In genomic region chr1:21290546-21290944, GRCh38 we compare ENCODE assay signal across 8 cellular contexts. TPM values are rescaled to one million over a fixed set of nuclear protein-coding genes. Genes with fewer than 3 reads are reported as not detected.
DNase-seq lines count a peak whose midpoint lies in the region; ATAC-seq and TF ChIP-seq lines count a peak whose summit lies in the region.

No MANE protein-coding gene starts in this region.

- TF ChIP-seq CTCF in GM13977 (IDR thresholded peaks at IDR 0.05; ENCODE audit: extremely low read depth, insufficient read depth, missing control alignments) (no peak), ovary (IDR thresholded peaks at IDR 0.05) (no peak)

- no peak for TF ChIP-seq POLR2A in ovary (IDR thresholded peaks at IDR 0.05)

- peaks cover 13% of the 10 kb centered on the region for H3K4me1 ChIP-seq in ovary (ENCODE audit: insufficient read depth)

- H3K9me3 Mint-ChIP-seq in effector memory CD8-positive, alpha-beta T cell, result no peaks in the 10 kb centered on the region

- H3K9me3 ChIP-seq in ovary, result no peaks in the 10 kb centered on the region

- intact Hi-C loops in ovary (cut with DNase I), result no loop called here

- H3K36me3 Mint-ChIP-seq in effector memory CD8-positive, alpha-beta T cell (ENCODE audit: insufficient read depth), result peaks cover 46% of the 10 kb centered on the region

- H3K27ac Mint-ChIP-seq in effector memory CD8-positive, alpha-beta T cell, result peak overlapping the region; percentile 98 to 99

- no peaks in the 10 kb centered on the region for H3K36me3 ChIP-seq in ovary

- H3K27ac ChIP-seq in ovary, result peak overlapping the region; percentile 76 to 78

- in situ Hi-C loops in GM13977 (cut with MboI; ENCODE audit: low pct_unique_long_range_greater_than_20kb, low sequenced_read_pairs, unreplicated experiment), result no loop called here

- no peaks in the 10 kb centered on the region for H3K27me3 ChIP-seq in ovary

- no peaks in the 10 kb centered on the region for H3K27me3 Mint-ChIP-seq in effector memory CD8-positive, alpha-beta T cell

- TF ChIP-seq EP300 in ovary (IDR thresholded peaks at IDR 0.05), result no peak

- peaks cover 57% of the 10 kb centered on the region in 2 donors for H3K4me1 Mint-ChIP-seq in effector memory CD8-positive, alpha-beta T cell (ENCODE audit: low read depth in 2 of 2)

- WGBS in ovary, 3 donors, result 4 to 7% (median 6%) methylated on average over 9 of the region's 9 CpGs

- no peak for ATAC-seq in effector memory CD8-positive, alpha-beta T cell (replicated peaks)
- ATAC-seq in HG03571 (IDR thresholded peaks at IDR 0.05; ENCODE audit: unreplicated experiment), result no peak

- H3K4me3 Mint-ChIP-seq in effector memory CD8-positive, alpha-beta T cell, result peak overlapping the region; percentile 81 to 93

- H3K4me3 ChIP-seq in ovary, result peak overlapping the region; percentile 52

- DNase-seq in GM13977 (ENCODE audit: low spot score) (peak; percentile 85), OCI-M1 (lab: John Stamatoyannopoulos, UW) (peak; percentile 7), ovary (no peak), NCI-H748 (lab: John Stamatoyannopoulos, UW; ENCODE audit: unreplicated experiment) (no peak), T1000 (lab: John Stamatoyannopoulos, UW) (no peak), NCI-H1694 (lab: John Stamatoyannopoulos, UW) (no peak)
- peak; percentile 20 to 25 (median 24) for DNase-seq in effector memory CD8-positive, alpha-beta T cell

RNA-seq across cellular contexts. Expression of gene ECE1, which starts 0.3 kb away (rescaled TPM):
- total RNA-seq in ovary, result 100 to 1,000 TPM in 4 of 7 donors, 10 to 100 TPM in 3; 37.3 to 183 (median 119) TPM
- 100 to 1,000 TPM in 1 of 2 donors, 10 to 100 TPM in 1; 84.0 to 313 TPM for polyA plus RNA-seq in ovary

Comparison
In these comparisons a context has a peak if more than half of its experiments do, and no peak if none do; other contexts are left out.
1. DNase-seq: peak in GM13977 (single experiment), OCI-M1 (single experiment) and effector memory CD8-positive, alpha-beta T cell (3 of 3); none in ovary (0 of 5), NCI-H748 (single experiment), T1000 (single experiment) and NCI-H1694 (single experiment).